ENCODE assay signal across 1 cellular context in the genomic region with DNA sequence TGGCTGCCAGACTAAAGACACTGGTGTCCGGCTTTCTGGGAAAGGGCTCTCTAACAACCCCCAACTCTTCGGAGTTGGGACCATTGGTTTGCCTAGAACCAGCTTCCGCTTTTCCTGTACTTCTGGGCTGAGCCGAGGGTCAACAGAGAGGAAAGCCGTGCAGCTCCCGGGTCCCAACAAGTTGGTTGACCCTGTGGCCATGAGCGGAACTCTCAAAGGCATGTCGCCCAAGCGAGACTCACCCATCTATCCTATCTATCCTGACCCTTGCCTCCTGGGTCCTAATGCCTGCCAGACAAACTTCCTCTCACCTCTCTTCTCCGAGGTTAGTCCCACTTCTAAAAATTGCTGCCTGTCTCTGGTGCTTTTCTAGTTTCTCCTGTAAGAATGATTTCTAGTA.
TF ChIP-seq lines count a peak whose summit lies in the region.

No MANE protein-coding gene starts in this region.

TF ChIP-seq in GM23338, 12 proteins besides CTCF, POLR2A, EP300 and RAD21:
- TF ChIP-seq, protein P1, sequence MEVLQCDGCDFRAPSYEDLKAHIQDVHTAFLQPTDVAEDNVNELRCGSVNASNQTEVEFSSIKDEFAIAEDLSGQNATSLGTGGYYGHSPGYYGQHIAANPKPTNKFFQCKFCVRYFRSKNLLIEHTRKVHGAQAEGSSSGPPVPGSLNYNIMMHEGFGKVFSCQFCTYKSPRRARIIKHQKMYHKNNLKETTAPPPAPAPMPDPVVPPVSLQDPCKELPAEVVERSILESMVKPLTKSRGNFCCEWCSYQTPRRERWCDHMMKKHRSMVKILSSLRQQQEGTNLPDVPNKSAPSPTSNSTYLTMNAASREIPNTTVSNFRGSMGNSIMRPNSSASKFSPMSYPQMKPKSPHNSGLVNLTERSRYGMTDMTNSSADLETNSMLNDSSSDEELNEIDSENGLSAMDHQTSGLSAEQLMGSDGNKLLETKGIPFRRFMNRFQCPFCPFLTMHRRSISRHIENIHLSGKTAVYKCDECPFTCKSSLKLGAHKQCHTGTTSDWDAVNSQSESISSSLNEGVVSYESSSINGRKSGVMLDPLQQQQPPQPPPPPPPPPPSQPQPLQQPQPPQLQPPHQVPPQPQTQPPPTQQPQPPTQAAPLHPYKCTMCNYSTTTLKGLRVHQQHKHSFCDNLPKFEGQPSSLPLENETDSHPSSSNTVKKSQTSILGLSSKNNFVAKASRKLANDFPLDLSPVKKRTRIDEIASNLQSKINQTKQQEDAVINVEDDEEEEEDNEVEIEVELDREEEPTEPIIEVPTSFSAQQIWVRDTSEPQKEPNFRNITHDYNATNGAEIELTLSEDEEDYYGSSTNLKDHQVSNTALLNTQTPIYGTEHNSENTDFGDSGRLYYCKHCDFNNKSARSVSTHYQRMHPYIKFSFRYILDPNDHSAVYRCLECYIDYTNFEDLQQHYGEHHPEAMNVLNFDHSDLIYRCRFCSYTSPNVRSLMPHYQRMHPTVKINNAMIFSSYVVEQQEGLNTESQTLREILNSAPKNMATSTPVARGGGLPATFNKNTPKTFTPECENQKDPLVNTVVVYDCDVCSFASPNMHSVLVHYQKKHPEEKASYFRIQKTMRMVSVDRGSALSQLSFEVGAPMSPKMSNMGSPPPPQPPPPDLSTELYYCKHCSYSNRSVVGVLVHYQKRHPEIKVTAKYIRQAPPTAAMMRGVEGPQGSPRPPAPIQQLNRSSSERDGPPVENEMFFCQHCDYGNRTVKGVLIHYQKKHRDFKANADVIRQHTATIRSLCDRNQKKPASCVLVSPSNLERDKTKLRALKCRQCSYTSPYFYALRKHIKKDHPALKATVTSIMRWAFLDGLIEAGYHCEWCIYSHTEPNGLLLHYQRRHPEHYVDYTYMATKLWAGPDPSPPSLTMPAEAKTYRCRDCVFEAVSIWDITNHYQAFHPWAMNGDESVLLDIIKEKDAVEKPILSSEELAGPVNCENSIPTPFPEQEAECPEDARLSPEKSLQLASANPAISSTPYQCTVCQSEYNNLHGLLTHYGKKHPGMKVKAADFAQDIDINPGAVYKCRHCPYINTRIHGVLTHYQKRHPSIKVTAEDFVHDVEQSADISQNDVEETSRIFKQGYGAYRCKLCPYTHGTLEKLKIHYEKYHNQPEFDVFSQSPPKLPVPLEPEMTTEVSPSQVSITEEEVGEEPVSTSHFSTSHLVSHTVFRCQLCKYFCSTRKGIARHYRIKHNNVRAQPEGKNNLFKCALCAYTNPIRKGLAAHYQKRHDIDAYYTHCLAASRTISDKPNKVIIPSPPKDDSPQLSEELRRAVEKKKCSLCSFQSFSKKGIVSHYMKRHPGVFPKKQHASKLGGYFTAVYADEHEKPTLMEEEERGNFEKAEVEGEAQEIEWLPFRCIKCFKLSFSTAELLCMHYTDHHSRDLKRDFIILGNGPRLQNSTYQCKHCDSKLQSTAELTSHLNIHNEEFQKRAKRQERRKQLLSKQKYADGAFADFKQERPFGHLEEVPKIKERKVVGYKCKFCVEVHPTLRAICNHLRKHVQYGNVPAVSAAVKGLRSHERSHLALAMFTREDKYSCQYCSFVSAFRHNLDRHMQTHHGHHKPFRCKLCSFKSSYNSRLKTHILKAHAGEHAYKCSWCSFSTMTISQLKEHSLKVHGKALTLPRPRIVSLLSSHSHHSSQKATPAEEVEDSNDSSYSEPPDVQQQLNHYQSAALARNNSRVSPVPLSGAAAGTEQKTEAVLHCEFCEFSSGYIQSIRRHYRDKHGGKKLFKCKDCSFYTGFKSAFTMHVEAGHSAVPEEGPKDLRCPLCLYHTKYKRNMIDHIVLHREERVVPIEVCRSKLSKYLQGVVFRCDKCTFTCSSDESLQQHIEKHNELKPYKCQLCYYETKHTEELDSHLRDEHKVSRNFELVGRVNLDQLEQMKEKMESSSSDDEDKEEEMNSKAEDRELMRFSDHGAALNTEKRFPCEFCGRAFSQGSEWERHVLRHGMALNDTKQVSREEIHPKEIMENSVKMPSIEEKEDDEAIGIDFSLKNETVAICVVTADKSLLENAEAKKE (CRISPR knock-in tag; IDR thresholded peaks at IDR 0.05), result peak; percentile 68; the same call in 1 of the 2 replicates
